ENCODE assay signal across 13 cellular contexts in genomic region chr22:20531154-20531403, GRCh38. TPM values are rescaled to one million over a fixed set of nuclear protein-coding genes. Genes with fewer than 3 reads are reported as not detected.
DNase-seq lines count a peak whose midpoint lies in the region; ATAC-seq and TF ChIP-seq lines count a peak whose summit lies in the region.
"Had no signal": no experiment of that assay in that cellular context is flagged by ENCODE, and none has a peak within 500 bp of the region (broad histone marks: within the 10 kb centered on the region; RNA-seq: fewer than 3 reads in every experiment).

No MANE protein-coding gene starts in this region.

- H3K4me3 Mint-ChIP-seq in immature natural killer cell = no peak overlapping the region

- intact Hi-C loops in spleen (cut with DNase I; ENCODE audit: low total_unique reads) = no loop called here

- TF ChIP-seq POLR2A in spleen (IDR thresholded peaks at IDR 0.05) = no peak

- peaks cover 74% of the 10 kb centered on the region for H3F3A ChIP-seq in GM23248 (ENCODE audit: insufficient read depth)

- H3K79me2 ChIP-seq in GM23248 (ENCODE audit: insufficient read depth) = peaks cover 79% of the 10 kb centered on the region

- in situ Hi-C loops in GM23248 (cut with MboI) = no loop called here

- no peaks in the 10 kb centered on the region for H3K9me3 Mint-ChIP-seq in immature natural killer cell

- H3K9me3 ChIP-seq in GM23248 (ENCODE audit: low read depth) = no peaks in the 10 kb centered on the region
- no peaks in the 10 kb centered on the region for H3K9me3 ChIP-seq in spleen
- H3K9me3 ChIP-seq: MG63, neutrophil had no signal

- peak overlapping the region; percentile 65 for H3K4me2 ChIP-seq in GM23248 (ENCODE audit: unreplicated experiment)

- H3K36me3 ChIP-seq in GM23248 (ENCODE audit: low read depth) (no peaks in the 10 kb centered on the region), spleen (peaks cover 0 to 88% (median 13%) of the 10 kb centered on the region in 6 donors)

- no peaks in the 10 kb centered on the region for H4K20me1 ChIP-seq in GM23248 (ENCODE audit: insufficient read depth)

- H3K4me1 Mint-ChIP-seq in immature natural killer cell = peaks cover 68 to 84% of the 10 kb centered on the region in 2 donors

- H3K4me1 ChIP-seq in GM23248 (ENCODE audit: insufficient read depth) (peaks cover 69% of the 10 kb centered on the region), spleen (peaks cover 35 to 97% (median 68%) of the 10 kb centered on the region in 6 donors)

- no peak for DNase-seq in GM23248
- DNase-seq in immature natural killer cell = no peak
- no peak for DNase-seq in spleen
- no peak for DNase-seq in NCI-H1436 (lab: John Stamatoyannopoulos, UW)
- DNase-seq in NOMO-1 (lab: John Stamatoyannopoulos, UW; ENCODE audit: unreplicated experiment in 2 of 2) = no peak
- DNase-seq: central memory CD4-positive, alpha-beta T cell; NCI-H748 treated with DMSO at 0.1 percent for 48 hours; T-helper 2 cell had no signal

- WGBS in GM23248 (ENCODE audit: low coverage in 1 of 2, low lambda C conversion rate in 2 of 2, missing lambda C conversion rate in 2 of 2), 2 experiments = 0% methylated on average over 1 of the region's 1 CpG
- WGBS in spleen, 5 donors = 25 to 68% (median 58%) methylated on average over 1 of the region's 1 CpG

- H3K36me3 Mint-ChIP-seq in immature natural killer cell = peaks cover 0 to 14% (median 5%) of the 10 kb centered on the region in 3 donors

- peak overlapping the region; percentile 100 for H3K27ac ChIP-seq in GM23248
- peak overlapping the region; percentile 51 for H3K27ac ChIP-seq in angular gyrus (ENCODE audit: low read depth, low read length)
- peak overlapping the region in 7 of 8 donors; percentile 51 to 78 (median 71) for H3K27ac ChIP-seq in spleen
- H3K27ac ChIP-seq: neutrophil had no signal

- peak overlapping the region in 4 of 6 donors; percentile 8 to 96 (median 62) for H3K27ac Mint-ChIP-seq in immature natural killer cell

- no peaks in the 10 kb centered on the region for H3K9me2 ChIP-seq in GM23248 (ENCODE audit: insufficient read depth)

- H3K4me3 ChIP-seq in GM23248 (peak overlapping the region; percentile 26; the same call in 1 of the 2 replicates), spleen (no peak overlapping the region)
- H3K4me3 ChIP-seq: MG63 had no signal

- peak overlapping the region; percentile 93 for H3K9ac ChIP-seq in GM23248

- H2AFZ ChIP-seq in GM23248 = no peak overlapping the region

- H3K27me3 ChIP-seq in GM23248 (replicated peaks; ENCODE audit: insufficient read depth) (no peaks in the 10 kb centered on the region), spleen (replicated peaks in 1 of 7) (no peaks in the 10 kb centered on the region)
- H3K27me3 ChIP-seq: MG63, neutrophil had no signal

- no peak for ATAC-seq in HG02798 (IDR thresholded peaks at IDR 0.05; ENCODE audit: poor library complexity, unreplicated experiment)
- ATAC-seq in HG03469 (IDR thresholded peaks at IDR 0.05; ENCODE audit: unreplicated experiment) = no peak

- TF ChIP-seq CTCF in spleen (IDR thresholded peaks at IDR 0.05 in 8 of 11, conservative IDR thresholded peaks at IDR 0.05 in 3 of 11) = no peak

- peaks cover 0 to 3% (median 0%) of the 10 kb centered on the region in 3 donors for H3K27me3 Mint-ChIP-seq in immature natural killer cell (ENCODE audit: low read depth in 3 of 3)

RNA-seq across cellular contexts. Expression of gene MED15, which starts 23.7 kb away (rescaled TPM):
- total RNA-seq in GM23248 (2014; rRNA removed; shearing (Covaris generic)) = 40.0 and 40.2 TPM in 2 replicates
- 69.4 and 69.7 TPM in 2 replicates for polyA plus RNA-seq in GM23248 (2016; fragmentation: Nextera tagmentation; extraction: Ambion mirVana)
- polyA plus RNA-seq in immature natural killer cell = 10 to 100 TPM; 12.1 to 91.3 (median 23.0) TPM
- 100 to 1,000 TPM in 4 of 7 donors, 10 to 100 TPM in 3; 76.4 to 162 (median 118) TPM for total RNA-seq in spleen
- 10 to 100 TPM; 32.2 to 80.1 (median 78.3) TPM for polyA plus RNA-seq in spleen

RNA-seq across cellular contexts. Expression of gene KLHL22, which starts 35.5 kb away (rescaled TPM):
- 37.7 and 41.3 TPM in 2 replicates for total RNA-seq in GM23248 (2014; rRNA removed; shearing (Covaris generic))
- 19.0 and 20.0 TPM in 2 replicates for polyA plus RNA-seq in GM23248 (2016; fragmentation: Nextera tagmentation; extraction: Ambion mirVana)
- 10 to 100 TPM; 12.8 to 26.3 (median 26.1) TPM for polyA plus RNA-seq in immature natural killer cell
- total RNA-seq in spleen = 10 to 100 TPM; 20.9 to 40.6 (median 36.0) TPM
- 10 to 100 TPM; 14.0 to 20.8 (median 15.4) TPM for polyA plus RNA-seq in spleen
